16 cellular contexts compared by ENCODE assay signal in genomic region chr2:141392517-141393213, GRCh38.
DNase-seq lines count a peak whose midpoint lies in the region; ATAC-seq and TF ChIP-seq lines count a peak whose summit lies in the region.
"Had no signal": no experiment of that assay in that cellular context is flagged by ENCODE, and none has a peak within 500 bp of the region (broad histone marks: within the 10 kb centered on the region; RNA-seq: fewer than 3 reads in every experiment).

No MANE protein-coding gene starts in this region.

- H3K4me3 ChIP-seq in DND-41 (ENCODE audit: low read depth in 1 of 2, low read length in 2 of 2) = no peak overlapping the region
- H3K4me3 ChIP-seq in Panc1 (ENCODE audit: low read depth in 2 of 2, low read length in 2 of 2) = no peak overlapping the region
- no peak overlapping the region for H3K4me3 ChIP-seq in fibroblast of mammary gland (ENCODE audit: control insufficient read depth, low read depth, low read length)
- no peak overlapping the region for H3K4me3 ChIP-seq in osteoblast (ENCODE audit: insufficient read depth, low read length)

- BruUV-seq in Panc1 (replicated peaks; lab: Mats Ljungman, UMichigan) = no TSS peak

- DNase-seq in DND-41 (no peak), Panc1 (ENCODE audit: low read depth, low spot score) (no peak), fibroblast of mammary gland (ENCODE audit: low read depth) (peak; percentile 5), osteoblast (ENCODE audit: insufficient read length, low spot score, missing footprints) (peak; percentile 37), HK-2 (ENCODE audit: unreplicated experiment) (no peak), DMS79 treated with DMSO at 0.1 percent for 48 hours (lab: John Stamatoyannopoulos, UW) (no peak), DMS53 (lab: John Stamatoyannopoulos, UW) (no peak)
- no peak for DNase-seq in NK-92 treated with Interleukin-12 subunit alpha and Interleukin-12 subunit beta, amount 100 ng/mL, for 24 hours (lab: John Stamatoyannopoulos, UW)
- DNase-seq: activated effector memory CD4-positive, alpha-beta T cell treated with anti-CD3 and anti-CD28 coated beads, Interleukin-2, amount 50 U/mL, for 16 hours; central memory CD4-positive, alpha-beta T cell; erythroblast; GF-D8; NCI-H1436; right cardiac atrium; stimulated activated naive CD8-positive, alpha-beta T cell treated with anti-CD3 and anti-CD28 coated beads, Interleukin-15, Interleukin-2, amounts not matched to agents 100 U/mL and 50 U/mL, for 24 hours; T1000 had no signal

- H3K27me3 ChIP-seq in DND-41 (ENCODE audit: insufficient read depth, low read length, poor library complexity) = no peaks in the 10 kb centered on the region
- H3K27me3 ChIP-seq in Panc1 (ENCODE audit: control insufficient read depth, insufficient read depth, low read length) = no peaks in the 10 kb centered on the region
- no peaks in the 10 kb centered on the region for H3K27me3 ChIP-seq in osteoblast (ENCODE audit: insufficient read depth, low read length)

- H2AFZ ChIP-seq in DND-41 (ENCODE audit: low read depth, low read length) (0 out of 2 replicates have a peak overlapping the region, but pooled peaks have one; percentile 34), osteoblast (ENCODE audit: low read length) (no peak overlapping the region)

- in situ Hi-C loops in Panc1 (cut with HindIII; ENCODE audit: low pct_unique_long_range_greater_than_20kb, low sequenced_read_pairs) = no loop called here

- no peak overlapping the region for H3K9ac ChIP-seq in DND-41 (ENCODE audit: low read depth, low read length)

- H3K27ac ChIP-seq in DND-41 (ENCODE audit: low read length) (no peak overlapping the region), Panc1 (ENCODE audit: low read length) (no peak overlapping the region), osteoblast (ENCODE audit: low read depth, low read length) (peak overlapping the region; percentile 52)

- CTCF ChIA-PET in Panc1 (lab: Charles Lee) = no interaction called here

- H4K20me1 ChIP-seq in DND-41 (ENCODE audit: insufficient read depth, low read length) (no peaks in the 10 kb centered on the region), osteoblast (ENCODE audit: insufficient read depth, low read length) (no peaks in the 10 kb centered on the region)

- peaks cover 10% of the 10 kb centered on the region; the same call in 1 of the 2 replicates for H3K4me1 ChIP-seq in DND-41 (ENCODE audit: insufficient read depth, low read length)
- peaks cover 3% of the 10 kb centered on the region; the same call in 1 of the 2 replicates for H3K4me1 ChIP-seq in Panc1 (ENCODE audit: control insufficient read depth, insufficient read depth, low read length)
- H3K4me1 ChIP-seq in osteoblast (ENCODE audit: insufficient read depth, low read length) = no peaks in the 10 kb centered on the region

- ATAC-seq in DND-41 (ENCODE audit: insufficient read depth, low read depth) (no peak), Panc1 (peak; percentile 62)
- ATAC-seq: stimulated activated naive CD8-positive, alpha-beta T cell treated with anti-CD3 and anti-CD28 coated beads, Interleukin-15, Interleukin-2, amounts not matched to agents 100 U/mL and 50 U/mL, for 24 hours had no signal

- intact Hi-C loops in Panc1 (cut with micrococcal nuclease; ENCODE audit: unreplicated experiment) = no loop called here

- POLR2A ChIA-PET in Panc1 (lab: Charles Lee) = no interaction called here

- H3K79me2 ChIP-seq in DND-41 (ENCODE audit: insufficient read depth, low read length) (no peaks in the 10 kb centered on the region), osteoblast (ENCODE audit: insufficient read depth, low read length) (no peaks in the 10 kb centered on the region)

- TF ChIP-seq CTCF in DND-41 (IDR thresholded peaks at IDR 0.05; ENCODE audit: borderline replicate concordance, extremely low read depth, low read length, poor library complexity, severe bottlenecking) (no peak), Panc1 (IDR thresholded peaks at IDR 0.05) (no peak), fibroblast of mammary gland (conservative IDR thresholded peaks at IDR 0.05; ENCODE audit: control insufficient read depth, insufficient read depth, low read depth, low read length) (no peak), osteoblast (IDR thresholded peaks at IDR 0.05; ENCODE audit: extremely low read depth, low read depth, low read length) (no peak)

- H3K9me3 ChIP-seq in DND-41 (ENCODE audit: insufficient read depth, low read length, severe bottlenecking) (peaks cover 6% of the 10 kb centered on the region), Panc1 (ENCODE audit: control insufficient read depth, insufficient read depth, low read depth, low read length) (no peaks in the 10 kb centered on the region), osteoblast (ENCODE audit: low read depth, low read length) (no peaks in the 10 kb centered on the region)

- H3K4me2 ChIP-seq in DND-41 (ENCODE audit: insufficient read depth, low read length) (no peak overlapping the region), osteoblast (ENCODE audit: insufficient read depth, low read length) (no peak overlapping the region)

- H3K36me3 ChIP-seq in DND-41 (ENCODE audit: insufficient read depth, low read length) (no peaks in the 10 kb centered on the region), Panc1 (ENCODE audit: control insufficient read depth, insufficient read depth, low read length) (no peaks in the 10 kb centered on the region), osteoblast (ENCODE audit: insufficient read depth, low read length) (no peaks in the 10 kb centered on the region)

Comparison
In these comparisons a context has a peak if more than half of its experiments do, and no peak if none do; other contexts are left out.
1. DNase-seq: peak in fibroblast of mammary gland (single experiment) and osteoblast (single experiment); none in DND-41 (single experiment), Panc1 (single experiment), HK-2 (single experiment), DMS79 treated with DMSO at 0.1 percent for 48 hours (single experiment), NK-92 treated with Interleukin-12 subunit alpha and Interleukin-12 subunit beta, amount 100 ng/mL, for 24 hours (single experiment) and DMS53 (single experiment).